ENCODE assay signal across 10 cellular contexts in the genomic region with DNA sequence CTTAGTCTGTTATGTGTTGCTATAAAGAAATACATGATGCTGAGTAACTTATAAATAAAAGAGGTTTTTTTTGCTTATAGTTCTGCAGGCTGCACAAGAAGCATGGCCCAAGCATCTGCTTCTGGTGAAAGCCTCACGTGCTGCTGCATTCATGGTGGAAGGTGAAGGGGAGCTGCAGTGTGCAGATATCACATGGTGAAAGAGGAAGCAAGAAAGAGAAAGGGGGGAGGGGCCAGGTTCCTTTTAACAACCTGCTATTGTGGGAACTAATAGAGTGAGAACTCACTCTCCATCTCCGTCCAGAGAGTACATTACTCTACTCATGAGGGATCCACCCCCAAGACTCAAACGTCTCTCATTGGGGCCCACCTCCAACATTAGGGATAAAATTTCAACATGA. TPM values are rescaled to one million over a fixed set of nuclear protein-coding genes. Genes with fewer than 3 reads are reported as not detected.
DNase-seq lines count a peak whose midpoint lies in the region; ATAC-seq lines count a peak whose summit lies in the region.
"Had no signal": no experiment of that assay in that cellular context is flagged by ENCODE, and none has a peak within 500 bp of the region (broad histone marks: within the 10 kb centered on the region; RNA-seq: fewer than 3 reads in every experiment).

No MANE protein-coding gene starts in this region.

- H3K27ac ChIP-seq in right cardiac atrium (ENCODE audit: low read length), result no peak overlapping the region
- H3K27ac ChIP-seq in mesendoderm (ENCODE audit: low read depth, low read length), result no peak overlapping the region

- H3K27me3 ChIP-seq in right cardiac atrium (ENCODE audit: control insufficient read depth, insufficient read depth), result no peaks in the 10 kb centered on the region
- no peaks in the 10 kb centered on the region for H3K27me3 ChIP-seq in mesendoderm (ENCODE audit: insufficient read depth, low read length, poor library complexity)

- H3K4me2 ChIP-seq in mesendoderm (ENCODE audit: low read length), result no peak overlapping the region

- H3K4me1 ChIP-seq in right cardiac atrium (ENCODE audit: control insufficient read depth, insufficient read depth, low read length) (no peaks in the 10 kb centered on the region), mesendoderm (ENCODE audit: control insufficient read depth, low read depth, low read length) (no peaks in the 10 kb centered on the region)

- no peaks in the 10 kb centered on the region for H3K9me3 ChIP-seq in right cardiac atrium (ENCODE audit: control insufficient read depth, low read length)

- no peaks in the 10 kb centered on the region for H3K79me1 ChIP-seq in mesendoderm (ENCODE audit: low read length)

- ATAC-seq in right cardiac atrium (no peak), HG02943 (IDR thresholded peaks at IDR 0.05; ENCODE audit: low read depth, unreplicated experiment) (peak; percentile 95), Right ventricle myocardium superior (ENCODE audit: poor library complexity) (no peak)

- H3K36me3 ChIP-seq in mesendoderm (ENCODE audit: control insufficient read depth, insufficient read depth, low read length), result no peaks in the 10 kb centered on the region

- no peak overlapping the region for H3K23ac ChIP-seq in mesendoderm (ENCODE audit: low read length)

- H2BK5ac ChIP-seq in mesendoderm (ENCODE audit: low read length), result no peak overlapping the region

- DNase-seq in cardiac septum (ENCODE audit: low spot score) (peak; percentile 81), right cardiac atrium (no peak), MV-4-11 (lab: John Stamatoyannopoulos, UW) (peak; percentile 98), NCI-H1105 treated with DMSO at 0.1 percent for 48 hours (lab: John Stamatoyannopoulos, UW) (no peak), mesendoderm (no peak), Right ventricle myocardium superior (no peak), HuH-7.5 (ENCODE audit: low spot score) (no peak)
- DNase-seq: 8988T, NCI-H187 had no signal

- H4K8ac ChIP-seq in mesendoderm (ENCODE audit: low read depth, low read length), result no peak overlapping the region

- no peak overlapping the region for H2BK120ac ChIP-seq in mesendoderm (ENCODE audit: low read depth, low read length)

- no peak overlapping the region for H2AK5ac ChIP-seq in mesendoderm (ENCODE audit: low read length)

- no peak overlapping the region for H3K4ac ChIP-seq in mesendoderm (ENCODE audit: low read depth, low read length)

- no peak overlapping the region for H4K5ac ChIP-seq in mesendoderm (ENCODE audit: low read length)

- no peak overlapping the region for H3K4me3 ChIP-seq in right cardiac atrium (ENCODE audit: low read length)
- H3K4me3 ChIP-seq in mesendoderm (ENCODE audit: low read length), result no peak overlapping the region

- H3K18ac ChIP-seq in mesendoderm (ENCODE audit: low read length), result no peak overlapping the region

- H3K9ac ChIP-seq in mesendoderm (ENCODE audit: low read length), result no peak overlapping the region

- H2BK15ac ChIP-seq in mesendoderm (replicated peaks; ENCODE audit: low read depth), result no peak overlapping the region

- no peak overlapping the region for H3K56ac ChIP-seq in mesendoderm (ENCODE audit: low read length)

- no peaks in the 10 kb centered on the region for H3K79me2 ChIP-seq in mesendoderm (ENCODE audit: control insufficient read depth, insufficient read depth, low read length)

- 78% methylated on average over 3 of the region's 3 CpGs for WGBS in right cardiac atrium
- no CpG with 5 or more reads among the region's 3 CpGs for whole genome bisulfite sequencing in mesendoderm (ENCODE audit: extremely low coverage, insufficient coverage, low lambda C conversion rate)

- intact Hi-C loops in cardiac septum (cut with DNase I), result no loop called here
- intact Hi-C loops in right cardiac atrium (cut with DNase I), result no loop called here
- intact Hi-C loops in Right ventricle myocardium superior (cut with DNase I), result no loop called here

RNA-seq across cellular contexts. Expression of a gene that starts 12.5 kb away (rescaled TPM):
- total RNA-seq in cardiac septum (5.5 TPM), right cardiac atrium (10 to 100 TPM in 3 of 4 donors, 1 to 10 TPM in 1; 9.6 to 11.6 (median 10.8) TPM), Right ventricle myocardium superior (5.2 TPM)
- polyA plus RNA-seq in right cardiac atrium, result 2.4 TPM
- polyA plus RNA-seq in mesendoderm (2013, experiment 1 of 2), result 33.3 TPM
- polyA plus RNA-seq in mesendoderm (2013, experiment 2 of 2), result 33.6 TPM

Comparison
In these comparisons a context has a peak if more than half of its experiments do, and no peak if none do; other contexts are left out.
1. DNase-seq: peak in cardiac septum (single experiment) and MV-4-11 (single experiment); none in right cardiac atrium (0 of 3), NCI-H1105 treated with DMSO at 0.1 percent for 48 hours (single experiment), mesendoderm (single experiment), Right ventricle myocardium superior (single experiment) and HuH-7.5 (single experiment).